Comparison of ENCODE assay signal across 7 cellular contexts in genomic region chr9:129885018-129885669, GRCh38. TPM values are rescaled to one million over a fixed set of nuclear protein-coding genes. Genes with fewer than 3 reads are reported as not detected.
DNase-seq lines count a peak whose midpoint lies in the region; ATAC-seq and TF ChIP-seq lines count a peak whose summit lies in the region.

No MANE protein-coding gene starts in this region.

- no peaks in the 10 kb centered on the region for H3K9me3 Mint-ChIP-seq in activated T-cell treated with anti-CD3 and anti-CD28 coated beads, Interleukin-2, amount 50 U/mL, for 72 hours

- H3K4me1 Mint-ChIP-seq in activated T-cell treated with anti-CD3 and anti-CD28 coated beads, Interleukin-2, amount 50 U/mL, for 72 hours (ENCODE audit: low read depth): peaks cover 59% of the 10 kb centered on the region

- CTCF ChIA-PET in GM10248 (lab: Yijun Ruan, JAX): interaction anchor here (0.8 to 4.9 kb wide), 13 partner anchors 9 to 219 kb away, joined by 3 to 23 read pairs (median 4); no protein-coding TSS in a partner anchor

- DNase-seq in GM10248 (ENCODE audit: extremely low spot score): no peak
- peak; percentile 78 for DNase-seq in NB4 (ENCODE audit: low read depth)
- peak; percentile 67 to 70 for DNase-seq in activated T-cell treated with anti-CD3 and anti-CD28 coated beads, Interleukin-2, amount 50 U/mL, for 72 hours
- peak; percentile 9 for DNase-seq in glomerular visceral epithelial cell (ENCODE audit: extremely low spot score)
- DNase-seq in sciatic nerve (ENCODE audit: low spot score): no peak
- DNase-seq in NCI-H187 treated with DMSO at 0.1 percent for 48 hours (lab: John Stamatoyannopoulos, UW): no peak
- no peak for DNase-seq in dedifferentiated amniotic fluid mesenchymal stem cell (ENCODE audit: extremely low spot score)

- intact Hi-C loops in sciatic nerve (cut with DNase I): loop anchor here (10.0 kb wide), 2 partner anchors 170 to 350 kb away; partner anchors contain the start of gene GPR107

- peak overlapping the region; percentile 78 for H3K4me3 ChIP-seq in NB4 (ENCODE audit: low read depth, low read length)

- TF ChIP-seq CTCF in GM10248 (IDR thresholded peaks at IDR 0.05; ENCODE audit: control extremely low read depth, extremely low read depth, low read depth, missing control alignments) (peak; percentile 55), NB4 (IDR thresholded peaks at IDR 0.05; ENCODE audit: low read depth, low read length) (peak; percentile 28)

- H3K27ac Mint-ChIP-seq in activated T-cell treated with anti-CD3 and anti-CD28 coated beads, Interleukin-2, amount 50 U/mL, for 72 hours: peak overlapping the region; percentile 96

- peaks cover 9 to 21% of the 10 kb centered on the region in 2 donors for H3K36me3 Mint-ChIP-seq in activated T-cell treated with anti-CD3 and anti-CD28 coated beads, Interleukin-2, amount 50 U/mL, for 72 hours (ENCODE audit: insufficient read depth in 2 of 2)

- POLR2A ChIA-PET in GM10248 (lab: Yijun Ruan, JAX): no interaction called here

- ATAC-seq in activated T-cell treated with anti-CD3 and anti-CD28 coated beads, Interleukin-2, amount 50 U/mL, for 72 hours (replicated peaks in 1 of 2): no peak
- ATAC-seq in sciatic nerve: peak; percentile 71

- peak overlapping the region; percentile 87 for H3K4me3 Mint-ChIP-seq in activated T-cell treated with anti-CD3 and anti-CD28 coated beads, Interleukin-2, amount 50 U/mL, for 72 hours

- TF ChIP-seq POLR2A in NB4 (IDR thresholded peaks at IDR 0.05; ENCODE audit: extremely low read depth, insufficient read length): no peak

- no peaks in the 10 kb centered on the region for H3K27me3 Mint-ChIP-seq in activated T-cell treated with anti-CD3 and anti-CD28 coated beads, Interleukin-2, amount 50 U/mL, for 72 hours (ENCODE audit: low read depth)

RNA-seq across cellular contexts. Expression of gene USP20, which starts 49.9 kb away (rescaled TPM):
- 10 to 100 TPM; 74.4 to 77.9 TPM for total RNA-seq in activated T-cell treated with anti-CD3 and anti-CD28 coated beads, Interleukin-2, amount 50 U/mL, for 72 hours
- total RNA-seq in sciatic nerve: 28.7 TPM

RNA-seq across cellular contexts. Expression of gene C9orf78, which starts 50.1 kb away (rescaled TPM):
- 10 to 100 TPM; 44.6 to 51.7 TPM for total RNA-seq in activated T-cell treated with anti-CD3 and anti-CD28 coated beads, Interleukin-2, amount 50 U/mL, for 72 hours
- 38.6 TPM for total RNA-seq in sciatic nerve

Comparison
In these comparisons a context has a peak if more than half of its experiments do, and no peak if none do; other contexts are left out.
1. DNase-seq: peak in NB4 (single experiment), activated T-cell treated with anti-CD3 and anti-CD28 coated beads, Interleukin-2, amount 50 U/mL, for 72 hours (2 of 2) and glomerular visceral epithelial cell (single experiment); none in GM10248 (single experiment), sciatic nerve (single experiment), NCI-H187 treated with DMSO at 0.1 percent for 48 hours (single experiment) and dedifferentiated amniotic fluid mesenchymal stem cell (single experiment).